Comparison of ENCODE assay signal across 8 cellular contexts in genomic region chr9:91192785-91193657, GRCh38.
DNase-seq lines count a peak whose midpoint lies in the region; ATAC-seq and TF ChIP-seq lines count a peak whose summit lies in the region.

No MANE protein-coding gene starts in this region.

- TF ChIP-seq CTCF in AG04449 (IDR thresholded peaks at IDR 0.05; ENCODE audit: insufficient read depth, low read length, missing control alignments) (peak; percentile 7), HL-60 (IDR thresholded peaks at IDR 0.05; ENCODE audit: insufficient read depth, low read length) (no peak), RWPE1 (conservative IDR thresholded peaks at IDR 0.05; ENCODE audit: low read depth) (no peak), gastroesophageal sphincter (IDR thresholded peaks at IDR 0.05) (peak in 3 of 4 experiments; percentile 17 to 37 (median 25))

- H4K8ac ChIP-seq in neuronal stem cell (ENCODE audit: low read depth, low read length), result no peak overlapping the region

- H2BK120ac ChIP-seq in neuronal stem cell (ENCODE audit: low read depth, low read length), result no peak overlapping the region

- peak; percentile 58 for TF ChIP-seq EP300 in gastroesophageal sphincter (IDR thresholded peaks at IDR 0.05)

- no peak overlapping the region for H2AK5ac ChIP-seq in neuronal stem cell (ENCODE audit: low read depth, low read length)

- H3K27ac ChIP-seq in HL-60 (replicated peaks), result peak overlapping the region; percentile 94
- H3K27ac ChIP-seq in RWPE1, result peak overlapping the region; percentile 97
- peak overlapping the region; percentile 97 to 99 (median 98) for H3K27ac ChIP-seq in gastroesophageal sphincter
- no peak overlapping the region for H3K27ac ChIP-seq in neuronal stem cell (replicated peaks; ENCODE audit: low read length)
- peak overlapping the region; percentile 96 for H3K27ac ChIP-seq in stomach smooth muscle (ENCODE audit: low read length)

- peak overlapping the region; percentile 52 for H3K9ac ChIP-seq in neuronal stem cell (ENCODE audit: low read depth, low read length, poor library complexity)
- peak overlapping the region; percentile 80 for H3K9ac ChIP-seq in stomach smooth muscle (ENCODE audit: low read length in 2 of 2)

- peak overlapping the region; percentile 70 for H2BK15ac ChIP-seq in neuronal stem cell (ENCODE audit: low read length)

- no peaks in the 10 kb centered on the region for H3K79me1 ChIP-seq in neuronal stem cell (ENCODE audit: low read depth, low read length)

- H2BK12ac ChIP-seq in neuronal stem cell (ENCODE audit: low read length), result no peak overlapping the region

- peak overlapping the region; percentile 95 for H2AFZ ChIP-seq in neuronal stem cell (ENCODE audit: low read length)

- CTCF ChIA-PET in AG04449 (lab: Yijun Ruan, JAX) (interaction anchor here (0.8 to 1.5 kb wide), 3 partner anchors 8 to 278 kb away, joined by 3 to 6 read pairs (median 3); no protein-coding TSS in a partner anchor), RWPE1 (lab: Yijun Ruan, JAX) (interaction anchor here (0.7 to 0.9 kb wide), 2 partner anchors 11 to 66 kb away, joined by 3 to 4 read pairs; no protein-coding TSS in a partner anchor)

- peak in 1 of 2 donors; percentile 36 for TF ChIP-seq POLR2A in gastroesophageal sphincter (IDR thresholded peaks at IDR 0.05)

- H3K4me3 ChIP-seq in AG04449 (ENCODE audit: low read depth, low read length), result peak overlapping the region; percentile 51
- H3K4me3 ChIP-seq in HL-60 (replicated peaks; ENCODE audit: insufficient read depth, low read length), result peak overlapping the region; percentile 23
- H3K4me3 ChIP-seq in gastroesophageal sphincter, result peak overlapping the region; percentile 43 to 53
- H3K4me3 ChIP-seq in neuronal stem cell (ENCODE audit: low read length in 2 of 2), result peak overlapping the region; percentile 50 to 65
- peak overlapping the region; percentile 32 to 74 for H3K4me3 ChIP-seq in stomach smooth muscle (ENCODE audit: low read length in 2 of 2)

- peak overlapping the region; percentile 21 for H3K23ac ChIP-seq in neuronal stem cell (ENCODE audit: low read depth, low read length, poor library complexity)

- H2BK5ac ChIP-seq in neuronal stem cell (ENCODE audit: low read length), result no peak overlapping the region

- ATAC-seq in GM19035 (IDR thresholded peaks at IDR 0.05; ENCODE audit: unreplicated experiment), result peak; percentile 40
- peak; percentile 84 for ATAC-seq in gastroesophageal sphincter

- H4K91ac ChIP-seq in neuronal stem cell (ENCODE audit: low read depth, low read length, poor library complexity), result no peak overlapping the region

- no peaks in the 10 kb centered on the region for H3K36me3 ChIP-seq in gastroesophageal sphincter
- H3K36me3 ChIP-seq in neuronal stem cell (replicated peaks in 1 of 2; ENCODE audit: control insufficient read depth in 2 of 2, insufficient read depth in 2 of 2, low read length in 2 of 2), result no peaks in the 10 kb centered on the region
- no peaks in the 10 kb centered on the region for H3K36me3 ChIP-seq in stomach smooth muscle (ENCODE audit: control insufficient read depth in 2 of 2, insufficient read depth in 2 of 2, low read length in 2 of 2)

- H3K18ac ChIP-seq in neuronal stem cell (ENCODE audit: low read length), result peak overlapping the region; percentile 91

- WGBS in gastroesophageal sphincter (ENCODE audit: low coverage in 1 of 2), 2 donors, result 0 to 2% methylated on average over 9 to 12 of the region's 42 CpGs
- no CpG with 5 or more reads among the region's 42 CpGs for WGBS in neuronal stem cell (ENCODE audit: extremely low coverage in 2 of 2, insufficient read length in 2 of 2, insufficient replicate concordance in 1 of 2), 2 donors

- no peaks in the 10 kb centered on the region for H3K9me3 ChIP-seq in gastroesophageal sphincter
- H3K9me3 ChIP-seq in neuronal stem cell (replicated peaks in 1 of 2; ENCODE audit: control insufficient read depth in 2 of 2, insufficient read depth in 1 of 2, low read depth in 1 of 2, low read length in 2 of 2), result no peaks in the 10 kb centered on the region
- no peaks in the 10 kb centered on the region for H3K9me3 ChIP-seq in stomach smooth muscle (ENCODE audit: control insufficient read depth in 2 of 2, low read length in 2 of 2)

- H3K14ac ChIP-seq in neuronal stem cell (ENCODE audit: low read length), result no peak overlapping the region

- peaks cover 9 to 70% (median 35%) of the 10 kb centered on the region in 3 donors for H3K4me1 ChIP-seq in gastroesophageal sphincter
- peaks cover 4 to 12% of the 10 kb centered on the region in 2 donors for H3K4me1 ChIP-seq in neuronal stem cell (ENCODE audit: control insufficient read depth in 2 of 2, insufficient read depth in 1 of 2, low read depth in 1 of 2, low read length in 2 of 2)
- peaks cover 43% of the 10 kb centered on the region for H3K4me1 ChIP-seq in stomach smooth muscle (ENCODE audit: control insufficient read depth, insufficient read depth, low read length)

- H3K4me2 ChIP-seq in neuronal stem cell (ENCODE audit: insufficient read depth, low read length, poor library complexity, severe bottlenecking), result peak overlapping the region; percentile 63

- DNase-seq in AG04449 (ENCODE audit: low read depth, low spot score), result peak; percentile 99
- DNase-seq in HL-60 (ENCODE audit: low read depth in 1 of 2, low spot score in 1 of 2), result peak; percentile 83 to 89
- peak; percentile 98 for DNase-seq in RWPE1 (ENCODE audit: low spot score)
- peak; percentile 82 for DNase-seq in activated naive CD4-positive, alpha-beta T cell treated with Interleukin-2 at 50 U/mL for 16 hours
- DNase-seq in neuronal stem cell (ENCODE audit: low spot score), result peak; percentile 30

- POLR2A ChIA-PET in AG04449 (lab: Yijun Ruan, JAX) (interaction anchor here (0.7 to 0.9 kb wide), 3 partner anchors 28 to 186 kb away, joined by 3 to 4 read pairs (median 3); no protein-coding TSS in a partner anchor), RWPE1 (lab: Yijun Ruan, JAX; ENCODE audit: low non-redundant PET) (no interaction called here)

- H3K4ac ChIP-seq in neuronal stem cell (ENCODE audit: low read length), result no peak overlapping the region

- H3K27me3 ChIP-seq in HL-60 (ENCODE audit: insufficient read depth, poor library complexity, severe bottlenecking) (no peaks in the 10 kb centered on the region), gastroesophageal sphincter (no peaks in the 10 kb centered on the region), neuronal stem cell (ENCODE audit: control insufficient read depth in 3 of 3, insufficient read depth in 3 of 3, low read depth in 1 of 3, low read length in 3 of 3) (peaks cover 0 to 5% (median 0%) of the 10 kb centered on the region in 3 experiments), stomach smooth muscle (ENCODE audit: control insufficient read depth in 1 of 2, insufficient read depth in 2 of 2, low read length in 2 of 2) (no peaks in the 10 kb centered on the region)

Comparison
In these comparisons a context has a peak if more than half of its experiments do, and no peak if none do; other contexts are left out.
1. DNase-seq: peak in every context shown above with its lines; median percentile 99 in AG04449; 98 in RWPE1; 86 in HL-60; 82 in activated naive CD4-positive, alpha-beta T cell treated with Interleukin-2 at 50 U/mL for 16 hours; 30 in neuronal stem cell.
2. CTCF ChIP-seq: peak in AG04449 (single experiment) and gastroesophageal sphincter (3 of 4); none in HL-60 (single experiment) and RWPE1 (single experiment).
3. Peak in every context shown above with its lines, with median percentiles within 50 percentile points of each other: H3K4me3 ChIP-seq.